Comparison of ENCODE assay signal across 8 cellular contexts in the genomic region with DNA sequence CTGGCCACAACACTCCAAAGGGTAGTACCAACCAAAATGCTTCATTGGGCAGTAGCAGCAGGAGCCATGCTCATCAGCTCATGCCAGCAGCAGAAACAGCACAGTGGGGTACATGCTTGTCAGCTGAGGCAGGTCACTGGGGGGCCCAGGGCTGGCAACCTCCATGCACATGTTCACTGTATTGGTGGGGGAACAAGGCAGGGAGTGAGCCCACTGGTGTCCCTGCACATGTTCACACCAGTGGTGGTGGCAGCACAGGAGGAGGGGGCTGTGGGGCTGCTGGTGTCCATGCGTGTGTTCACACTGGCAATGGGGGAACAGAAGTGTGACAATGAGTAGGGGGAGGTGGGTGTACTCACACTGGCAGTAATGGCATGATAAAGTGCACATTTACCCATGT.
"Had no signal": no experiment of that assay in that cellular context is flagged by ENCODE, and none has a peak within 500 bp of the region (broad histone marks: within the 10 kb centered on the region; RNA-seq: fewer than 3 reads in every experiment).

No MANE protein-coding gene starts in this region.

- ATAC-seq: GM23338, HCT116, K562 had no signal

- H3K27ac Mint-ChIP-seq: GM23338, HFFc6 had no signal

- H2AFZ ChIP-seq: GM23338 had no signal

- DNase-seq: H7, HFFc6, IMR-90 had no signal

- H3K36me3 ChIP-seq: HAP-1 had no signal

- H3K4me3 ChIP-seq: GM23338, HAP-1, K562 had no signal

- H3K9me3 ChIP-seq: HAP-1 had no signal

- FAIRE-seq: HTR-8/SVneo, K562 had no signal

- H3K4me2 ChIP-seq: GM23338 had no signal

- H3K4me1 ChIP-seq: HAP-1 had no signal

- H3K4me3 Mint-ChIP-seq: GM23338, HFFc6 had no signal
